In the genomic region with DNA sequence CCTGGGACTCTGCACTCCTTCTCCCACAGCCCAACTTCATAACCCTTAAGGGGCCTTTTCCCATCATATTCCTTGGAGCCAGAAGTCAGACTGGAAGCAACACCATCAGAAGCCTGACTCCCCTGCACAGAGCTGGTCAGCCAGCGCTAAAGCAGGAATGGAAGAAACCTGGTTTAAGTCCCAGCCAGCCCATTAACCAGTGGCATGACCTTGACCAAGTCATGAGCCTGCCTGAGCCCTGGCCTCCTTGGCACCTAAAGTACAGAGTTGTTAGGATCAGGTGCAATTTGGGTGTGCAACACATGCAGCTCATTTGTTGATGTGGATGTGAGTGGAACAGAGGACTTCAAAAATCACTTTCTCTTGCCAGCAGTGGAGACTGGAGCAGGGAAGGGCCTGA, we compare ENCODE assay signal across 21 cellular contexts.
"Had no signal": no experiment of that assay in that cellular context is flagged by ENCODE, and none has a peak within 500 bp of the region (broad histone marks: within the 10 kb centered on the region; RNA-seq: fewer than 3 reads in every experiment).

No MANE protein-coding gene starts in this region.

- H3K4me3 Mint-ChIP-seq: activated naive CD4-positive, alpha-beta T cell treated with anti-CD3 and anti-CD28 coated beads, Interleukin-2, amount 10 ng/mL, durations not matched to agents 7 days and 5 days; mesothelial cell of epicardium; naive B cell; nephron progenitor cell; T-helper 2 cell treated with Interferon-gamma antibody and Interleukin-4, amounts not matched to agents 5 μg/mL and 100 μg/mL, for 36 hours had no signal

- H3K9me3 Mint-ChIP-seq: activated naive CD4-positive, alpha-beta T cell treated with anti-CD3 and anti-CD28 coated beads, Interleukin-2, amount 10 ng/mL, durations not matched to agents 7 days and 5 days; mesothelial cell of epicardium; naive B cell; nephron progenitor cell; T-helper 2 cell treated with Interferon-gamma antibody and Interleukin-4, amounts not matched to agents 5 μg/mL and 100 μg/mL, for 36 hours had no signal

- H3K9me3 ChIP-seq: left lung, pancreas, right atrium auricular region, spleen, testis, upper lobe of left lung had no signal

- H3K4me3 ChIP-seq: left lung, pancreas, right atrium auricular region, spleen, testis, upper lobe of left lung had no signal

- H3K27me3 ChIP-seq: left lung, pancreas, right atrium auricular region, spleen, testis, upper lobe of left lung had no signal

- H3K27ac Mint-ChIP-seq: activated naive CD4-positive, alpha-beta T cell treated with anti-CD3 and anti-CD28 coated beads, Interleukin-2, amount 10 ng/mL, durations not matched to agents 7 days and 5 days; mesothelial cell of epicardium; naive B cell; nephron progenitor cell; T-helper 2 cell treated with Interferon-gamma antibody and Interleukin-4, amounts not matched to agents 5 μg/mL and 100 μg/mL, for 36 hours had no signal

- H3K27me3 Mint-ChIP-seq: naive B cell had no signal

- H3K27ac ChIP-seq: left lung, spleen, testis had no signal

- DNase-seq: activated CD4-positive, alpha-beta T cell treated with anti-CD3 and anti-CD28 coated beads for 4 hours; activated CD4-positive, alpha-beta T cell treated with anti-CD3 and anti-CD28 coated beads, Interleukin-2, amount 50 U/mL, for 48 hours; activated CD8-positive, alpha-beta memory T cell treated with anti-CD3 and anti-CD28 coated beads for 24 hours; activated effector memory CD4-positive, alpha-beta T cell treated with Interleukin-2 at 50 U/mL for 16 hours; activated naive CD4-positive, alpha-beta T cell treated with anti-CD3 and anti-CD28 coated beads, Interleukin-2, amount 10 ng/mL, durations not matched to agents 7 days and 5 days; amniotic stem cell; dermis blood vessel endothelial cell; effector CD4-positive, alpha-beta T cell; left lung; naive B cell; nephron progenitor cell; nucleus accumbens; spleen; stimulated activated naive CD4-positive, alpha-beta T cell treated with Interleukin-2 at 50 U/mL for 16 hours; T-helper 1 cell; testis; upper lobe of left lung had no signal
